Comparison of ENCODE assay signal across 25 cellular contexts in the genomic region with DNA sequence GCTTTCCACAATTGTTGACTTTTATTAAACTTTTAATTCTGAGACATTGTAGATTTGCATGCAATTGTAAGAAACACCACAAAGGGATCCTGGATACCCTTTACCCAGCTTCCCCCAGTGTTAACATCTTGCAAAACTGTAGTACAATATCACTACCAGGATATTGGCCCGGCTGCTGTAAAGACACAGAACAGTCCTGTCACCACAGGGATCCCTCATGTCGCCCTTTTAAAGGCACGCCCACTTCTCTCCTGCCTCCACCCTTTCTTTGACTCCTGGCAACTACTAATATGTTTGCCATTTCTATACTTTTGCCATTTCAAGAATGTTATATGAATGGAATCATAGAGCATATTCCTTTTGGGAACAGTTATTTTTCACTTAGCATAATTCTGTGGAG. TPM values are rescaled to one million over a fixed set of nuclear protein-coding genes. Genes with fewer than 3 reads are reported as not detected.
DNase-seq lines count a peak whose midpoint lies in the region; ATAC-seq and TF ChIP-seq lines count a peak whose summit lies in the region.
"Had no signal": no experiment of that assay in that cellular context is flagged by ENCODE, and none has a peak within 500 bp of the region (broad histone marks: within the 10 kb centered on the region; RNA-seq: fewer than 3 reads in every experiment).

No MANE protein-coding gene starts in this region.

- peaks cover 1 to 4% (median 2%) of the 10 kb centered on the region in 3 donors for H3K27me3 Mint-ChIP-seq in immature natural killer cell (ENCODE audit: low read depth in 3 of 3)

- no peak overlapping the region for H3K27ac ChIP-seq in HCT116 (ENCODE audit: low read depth, low read length)
- H3K27ac ChIP-seq in HEK293 (ENCODE audit: extremely low read depth, low read depth, low read length): no peak overlapping the region
- no peak overlapping the region for H3K27ac ChIP-seq in lower lobe of right lung
- no peak overlapping the region for H3K27ac ChIP-seq in spleen
- H3K27ac ChIP-seq: BLaER1 had no signal

- H3K4me1 ChIP-seq in HCT116 (ENCODE audit: control insufficient read depth in 1 of 2, insufficient read depth in 2 of 2, low read length in 2 of 2): no peaks in the 10 kb centered on the region
- no peaks in the 10 kb centered on the region for H3K4me1 ChIP-seq in HEK293 (ENCODE audit: control insufficient read depth, insufficient read depth, low read length)
- peaks cover 8% of the 10 kb centered on the region for H3K4me1 ChIP-seq in lower lobe of right lung
- peaks cover 0 to 4% (median 1%) of the 10 kb centered on the region in 6 donors for H3K4me1 ChIP-seq in spleen

- H3K4me2 ChIP-seq in HCT116 (ENCODE audit: low read length): no peak overlapping the region
- H3K4me2 ChIP-seq: BLaER1 had no signal

- H3K36me3 ChIP-seq in HCT116 (ENCODE audit: control insufficient read depth in 1 of 2, insufficient read depth in 2 of 2, low read length in 2 of 2) (no peaks in the 10 kb centered on the region), HEK293 (ENCODE audit: control insufficient read depth in 2 of 2, insufficient read depth in 1 of 2, low read length in 2 of 2) (no peaks in the 10 kb centered on the region), lower lobe of right lung (no peaks in the 10 kb centered on the region), spleen (no peaks in the 10 kb centered on the region)
- H3K36me3 ChIP-seq: BE2C had no signal

- no peaks in the 10 kb centered on the region for H3K79me2 ChIP-seq in HCT116 (ENCODE audit: insufficient read depth, low read length)

- H3K9me3 ChIP-seq in HCT116 (ENCODE audit: control insufficient read depth in 1 of 2, insufficient read depth in 1 of 2, low read depth in 1 of 2, low read length in 2 of 2): no peaks in the 10 kb centered on the region
- no peaks in the 10 kb centered on the region for H3K9me3 ChIP-seq in HEK293 (ENCODE audit: control insufficient read depth, insufficient read depth, low read depth, low read length)
- H3K9me3 ChIP-seq in lower lobe of right lung: no peaks in the 10 kb centered on the region
- H3K9me3 ChIP-seq in spleen: peaks cover 0 to 6% (median 0%) of the 10 kb centered on the region in 8 donors
- H3K9me3 ChIP-seq: BE2C had no signal

- no peak for DNase-seq in HCT116 (ENCODE audit: low read depth, low spot score)
- peak; percentile 8 for DNase-seq in lower lobe of right lung
- peak; percentile 11 for DNase-seq in spleen
- no peak for DNase-seq in immature natural killer cell
- no peak for DNase-seq in activated CD4-positive, alpha-beta T cell treated with anti-CD3 and anti-CD28 coated beads for 4 hours
- DNase-seq: 8988T; ACHN; BE2C; C1 segment of cervical spinal cord; CD4-positive, alpha-beta memory T cell; CD4-positive, CD25-positive, alpha-beta regulatory T cell; CD8-positive, alpha-beta memory T cell; COR-L47; DMS 273 treated with DMSO at 0.1 percent for 48 hours; DMS153; DMS53; DMS79; DND-41; EL; GDM1 had no signal

- H3K4me3 Mint-ChIP-seq in immature natural killer cell: no peak overlapping the region
- H3K4me3 Mint-ChIP-seq: CD14-positive monocyte; CD4-positive, alpha-beta memory T cell; CD4-positive, CD25-positive, alpha-beta regulatory T cell; CD8-positive, alpha-beta memory T cell had no signal

- no peak for TF ChIP-seq POLR2A in HCT116 (IDR thresholded peaks at IDR 0.05; ENCODE audit: borderline replicate concordance, extremely low read depth, insufficient read depth, insufficient read length)
- TF ChIP-seq POLR2A in spleen (IDR thresholded peaks at IDR 0.05): no peak

- H3K9ac ChIP-seq in HCT116 (ENCODE audit: low read length): no peak overlapping the region
- H3K9ac ChIP-seq: BLaER1 had no signal

- H3K9me2 ChIP-seq in HCT116 (ENCODE audit: insufficient read depth): no peaks in the 10 kb centered on the region

- WGBS in spleen, 5 donors: 85 to 95% (median 91%) methylated on average over 3 of the region's 3 CpGs

- no peaks in the 10 kb centered on the region for H3K9me3 Mint-ChIP-seq in immature natural killer cell

- H3K4me3 ChIP-seq in HCT116 (replicated peaks in 1 of 2; ENCODE audit: low read depth in 1 of 2, low read length in 2 of 2) (no peak overlapping the region), HEK293 (ENCODE audit: low read depth, low read length) (no peak overlapping the region), lower lobe of right lung (no peak overlapping the region), spleen (no peak overlapping the region)
- H3K4me3 ChIP-seq: BLaER1, GM12878 had no signal

- no peaks in the 10 kb centered on the region for H3K4me1 Mint-ChIP-seq in immature natural killer cell

- BruUV-seq in HCT116 (replicated peaks; lab: Mats Ljungman, UMichigan): no TSS peak

- no peak for TF ChIP-seq RAD21 in HCT116 (IDR thresholded peaks at IDR 0.05; ENCODE audit: low read depth)

- H3K27me3 ChIP-seq in HCT116 (ENCODE audit: insufficient read depth, low read length) (no peaks in the 10 kb centered on the region; the same call in 1 of the 2 replicates), lower lobe of right lung (ENCODE audit: low read depth) (no peaks in the 10 kb centered on the region), spleen (replicated peaks in 1 of 7) (no peaks in the 10 kb centered on the region)
- H3K27me3 ChIP-seq: BE2C, BLaER1 had no signal

- intact Hi-C loops in HCT116 (cut with micrococcal nuclease): no loop called here
- intact Hi-C loops in lower lobe of right lung (cut with DNase I): no loop called here
- intact Hi-C loops in spleen (cut with DNase I; ENCODE audit: low total_unique reads): no loop called here

- ATAC-seq in HCT116 (peak; percentile 32; the same call in 1 of the 2 replicates), lower lobe of right lung (no peak), GM18870 (IDR thresholded peaks at IDR 0.05; ENCODE audit: unreplicated experiment) (no peak)
- ATAC-seq: GM12878 had no signal

- POLR2A ChIA-PET in HCT116 (lab: Charles Lee) (no interaction called here), HEK293 (lab: Yijun Ruan, JAX) (interaction anchor here (1.8 kb wide), 1 partner anchor 27 kb away, joined by 4 read pairs; no protein-coding TSS in a partner anchor)

- H2AFZ ChIP-seq in HCT116 (ENCODE audit: low read depth, low read length, poor library complexity, severe bottlenecking): no peak overlapping the region

- TF ChIP-seq CTCF in HCT116 (IDR thresholded peaks at IDR 0.05 in 2 of 3, conservative IDR thresholded peaks at IDR 0.05 in 1 of 3; ENCODE audit: borderline replicate concordance in 1 of 3, insufficient read depth in 1 of 3, low read depth in 2 of 3, low read length in 2 of 3) (no peak), HEK293 (tag by site-specific recombination; IDR thresholded peaks at IDR 0.05) (no peak), lower lobe of right lung (IDR thresholded peaks at IDR 0.05) (no peak), spleen (IDR thresholded peaks at IDR 0.05 in 8 of 11, conservative IDR thresholded peaks at IDR 0.05 in 3 of 11) (no peak)

- H3K27ac Mint-ChIP-seq in immature natural killer cell: no peak overlapping the region
- H3K27ac Mint-ChIP-seq: CD14-positive monocyte; CD4-positive, alpha-beta memory T cell; CD4-positive, CD25-positive, alpha-beta regulatory T cell; CD8-positive, alpha-beta memory T cell had no signal

- RAD21 ChIA-PET in HCT116 (lab: Charles Lee; ENCODE audit: low non-redundant PET in 1 of 2, low total read pairs in 2 of 2, uncharacterized antibody in 2 of 2, unreplicated experiment in 2 of 2): no interaction called here

- CTCF ChIA-PET in HCT116 (lab: Charles Lee) (no interaction called here), HEK293 (lab: Yijun Ruan, JAX) (no interaction called here)

- H3K36me3 Mint-ChIP-seq in immature natural killer cell: peaks cover 0 to 6% (median 0%) of the 10 kb centered on the region in 3 donors
- H3K36me3 Mint-ChIP-seq: CD4-positive, alpha-beta memory T cell had no signal

- H4K20me1 ChIP-seq in HCT116 (ENCODE audit: insufficient read depth): no peaks in the 10 kb centered on the region

TF ChIP-seq in HCT116, 20 proteins besides CTCF, POLR2A, EP300 and RAD21:
- TF ChIP-seq SP1 (IDR thresholded peaks at IDR 0.05; ENCODE audit: low read depth) (no peak), TCF7L2 (IDR thresholded peaks at IDR 0.05; ENCODE audit: borderline replicate concordance, extremely low read depth, insufficient read depth, insufficient read length) (no peak), EZH2phosphoT487 (IDR thresholded peaks at IDR 0.05; ENCODE audit: borderline replicate concordance) (no peak), EZH2 (IDR thresholded peaks at IDR 0.05) (no peak), ZFX (IDR thresholded peaks at IDR 0.05) (no peak), JUND (IDR thresholded peaks at IDR 0.05) (no peak)

TF ChIP-seq in HEK293, 187 proteins besides CTCF, POLR2A, EP300 and RAD21:
- TF ChIP-seq ZNF510 (tag by site-specific recombination; IDR thresholded peaks at IDR 0.05; ENCODE audit: insufficient replicate concordance): no peak
- TF ChIP-seq ZNF529 (tag by site-specific recombination; IDR thresholded peaks at IDR 0.05; ENCODE audit: insufficient replicate concordance): peak; percentile 98
- TF ChIP-seq ZBTB8A (tag by site-specific recombination; IDR thresholded peaks at IDR 0.05): 0 out of 2 replicates have a peak, but pooled peaks have one; percentile 21
- no peak for TF ChIP-seq ZNF266 (tag by site-specific recombination; IDR thresholded peaks at IDR 0.05; ENCODE audit: low read depth)
- TF ChIP-seq ZNF571 (tag by site-specific recombination; IDR thresholded peaks at IDR 0.05): no peak

RNA-seq across cellular contexts. Expression of gene NAV1, which starts 37.0 kb away (rescaled TPM):
- 22.8 TPM for total RNA-seq in HCT116 (2021; ENCODE audit: unreplicated experiment)
- polyA plus RNA-seq in HCT116 (2012): 9.8 and 11.3 TPM in 2 replicates
- total RNA-seq in lower lobe of right lung: 24.5 TPM
- 10 to 100 TPM; 15.7 to 37.2 (median 27.4) TPM for total RNA-seq in spleen
- polyA plus RNA-seq in spleen: 1 to 10 TPM; 1.1 to 3.5 (median 1.2) TPM
- under 1 TPM in 2 of 3 donors, not detected in 1; 0.23 to 0.56 TPM for polyA plus RNA-seq in immature natural killer cell

Comparison
In these comparisons a context has a peak if more than half of its experiments do, and no peak if none do; other contexts are left out.
1. DNase-seq: peak in lower lobe of right lung (single experiment) and spleen (single experiment); none in HCT116 (single experiment), immature natural killer cell (0 of 3) and activated CD4-positive, alpha-beta T cell treated with anti-CD3 and anti-CD28 coated beads for 4 hours (0 of 2).